ENCODE assay signal across 12 cellular contexts in genomic region chr12:45050331-45050750, GRCh38.
A peak's percentile ranks its signal among the peaks of the same experiment; 100 is the strongest.
DNase-seq lines count a peak whose midpoint lies in the region; TF ChIP-seq lines count a peak whose summit lies in the region.
"Had no signal": no experiment of that assay in that cellular context is flagged by ENCODE, and none has a peak within 500 bp of the region (broad histone marks: within the 10 kb centered on the region; RNA-seq: fewer than 3 reads in every experiment).

No MANE protein-coding gene starts in this region.

- H3K9ac ChIP-seq in HUES48 (ENCODE audit: low read depth, low read length), result 0 out of 2 replicates have a peak overlapping the region, but pooled peaks have one; percentile 12
- H3K9ac ChIP-seq: KMS-11 had no signal

- H3K4me1 ChIP-seq in HUES48 (ENCODE audit: control insufficient read depth, insufficient read depth, low read length), result peaks cover 4% of the 10 kb centered on the region; the same call in 1 of the 2 replicates

- peaks cover 59% of the 10 kb centered on the region for H3K27me3 ChIP-seq in HUES48 (ENCODE audit: control insufficient read depth, insufficient read depth, low read length)

- DNase-seq in astrocyte of the hippocampus (ENCODE audit: low read depth, low spot score), result peak; percentile 37
- DNase-seq in iPS-NIHi7 (ENCODE audit: extremely low spot score), result peak; percentile 46
- DNase-seq in DMS114 treated with DMSO at 0.1 percent for 48 hours (lab: John Stamatoyannopoulos, UW; ENCODE audit: unreplicated experiment), result no peak
- DNase-seq in GM13976 (ENCODE audit: low spot score), result no peak
- DNase-seq in NCI-H2227 (lab: John Stamatoyannopoulos, UW; ENCODE audit: unreplicated experiment), result no peak
- DNase-seq: activated effector memory CD4-positive, alpha-beta T cell treated with Interleukin-2 at 50 U/mL for 16 hours; naive B cell; stimulated activated CD4-positive, alpha-beta T cell treated with anti-CD3 and anti-CD28 coated beads, Interleukin-1b, Interleukin-23, amount 100 ng/mL, for 48 hours had no signal

- no peak for TF ChIP-seq CTCF in GM13976 (IDR thresholded peaks at IDR 0.05; ENCODE audit: borderline replicate concordance, control extremely low read depth, extremely low read depth, insufficient read depth, missing control alignments)

- H3K27ac ChIP-seq in HUES48 (ENCODE audit: low read depth, low read length), result no peak overlapping the region
- H3K27ac ChIP-seq in skin epidermis, result no peak overlapping the region
- H3K27ac ChIP-seq: KMS-11, PC-9 had no signal

- H3K9me3 ChIP-seq in HUES48 (ENCODE audit: control insufficient read depth, insufficient read depth, low read length), result no peaks in the 10 kb centered on the region

- H3K36me3 ChIP-seq in HUES48 (ENCODE audit: control insufficient read depth, insufficient read depth, low read length), result no peaks in the 10 kb centered on the region

- H3K4me3 ChIP-seq in HUES48 (ENCODE audit: low read depth, low read length), result peak overlapping the region; percentile 63
- H3K4me3 ChIP-seq in skin epidermis, result peak overlapping the region in 4 of 7 experiments; percentile 14 to 46 (median 28)

- in situ Hi-C loops in GM13976 (cut with MboI; ENCODE audit: low sequenced_read_pairs, unreplicated experiment), result no loop called here

Comparison
In these comparisons a context has a peak if more than half of its experiments do, and no peak if none do; other contexts are left out.
1. DNase-seq: peak in astrocyte of the hippocampus (single experiment) and iPS-NIHi7 (single experiment); none in DMS114 treated with DMSO at 0.1 percent for 48 hours (single experiment), GM13976 (single experiment) and NCI-H2227 (single experiment).